14 cellular contexts compared by ENCODE assay signal in genomic region chr7:116535416-116535815, GRCh38. TPM values are rescaled to one million over a fixed set of nuclear protein-coding genes. Genes with fewer than 3 reads are reported as not detected.
"Had no signal": no experiment of that assay in that cellular context is flagged by ENCODE, and none has a peak within 500 bp of the region (broad histone marks: within the 10 kb centered on the region; RNA-seq: fewer than 3 reads in every experiment).

No MANE protein-coding gene starts in this region.

- H3K4me1 Mint-ChIP-seq: activated naive CD4-positive, alpha-beta T cell treated with anti-CD3 and anti-CD28 coated beads, Interleukin-2, amount 10 ng/mL, durations not matched to agents 7 days and 5 days; central memory CD8-positive, alpha-beta T cell; immature natural killer cell; nephron had no signal

- H3K27me3 ChIP-seq: body of pancreas had no signal

- H3K9me3 Mint-ChIP-seq: activated naive CD4-positive, alpha-beta T cell treated with anti-CD3 and anti-CD28 coated beads, Interleukin-2, amount 10 ng/mL, durations not matched to agents 7 days and 5 days; activated T-helper 2 cell treated with anti-CD3 and anti-CD28 coated beads, Interferon-gamma antibody, Interleukin-2, Interleukin-4, amounts not matched to agents 10 μg/mL and 5 μg/mL and 100 μg/mL, durations not matched to agents 14 hours and 24 hours and 36 hours; central memory CD8-positive, alpha-beta T cell; effector memory CD8-positive, alpha-beta T cell; nephron; T-helper 2 cell treated with Interferon-gamma antibody and Interleukin-4, amounts not matched to agents 5 μg/mL and 100 μg/mL, for 36 hours had no signal

- H3K36me3 Mint-ChIP-seq: activated naive CD4-positive, alpha-beta T cell treated with anti-CD3 and anti-CD28 coated beads, Interleukin-2, amount 10 ng/mL, durations not matched to agents 7 days and 5 days; immature natural killer cell had no signal

- H3K27ac ChIP-seq: body of pancreas had no signal

- ATAC-seq: body of pancreas; effector memory CD8-positive, alpha-beta T cell had no signal

- H3K27ac Mint-ChIP-seq: activated naive CD4-positive, alpha-beta T cell treated with anti-CD3 and anti-CD28 coated beads, Interleukin-2, amount 10 ng/mL, durations not matched to agents 7 days and 5 days; activated T-helper 2 cell treated with anti-CD3 and anti-CD28 coated beads, Interferon-gamma antibody, Interleukin-2, Interleukin-4, amounts not matched to agents 10 μg/mL and 5 μg/mL and 100 μg/mL, durations not matched to agents 14 hours and 24 hours and 36 hours; effector memory CD8-positive, alpha-beta T cell; immature natural killer cell; nephron; T-helper 2 cell treated with Interferon-gamma antibody and Interleukin-4, amounts not matched to agents 5 μg/mL and 100 μg/mL, for 36 hours had no signal

- H3K4me1 ChIP-seq: body of pancreas had no signal

- H3K9me3 ChIP-seq: body of pancreas had no signal

- H3K4me3 ChIP-seq: body of pancreas had no signal

- DNase-seq: activated CD4-positive, alpha-beta T cell treated with anti-CD3 and anti-CD28 coated beads, Interleukin-2, amount 50 U/mL, for 1 hour; activated naive CD4-positive, alpha-beta T cell treated with anti-CD3 and anti-CD28 coated beads, Interleukin-2, amount 10 ng/mL, durations not matched to agents 7 days and 5 days; activated T-cell treated with anti-CD3 and anti-CD28 coated beads for 4 hours; body of pancreas; effector memory CD8-positive, alpha-beta T cell; immature natural killer cell; left cardiac atrium; mesendoderm; stimulated activated CD4-positive, alpha-beta T cell treated with anti-CD3 and anti-CD28 coated beads, Interleukin-1b, Interleukin-23, amount 100 ng/mL, for 48 hours; stimulated activated naive CD4-positive, alpha-beta T cell treated with Interleukin-2 at 50 U/mL for 16 hours had no signal

- H3K4me3 Mint-ChIP-seq: activated naive CD4-positive, alpha-beta T cell treated with anti-CD3 and anti-CD28 coated beads, Interleukin-2, amount 10 ng/mL, durations not matched to agents 7 days and 5 days; central memory CD8-positive, alpha-beta T cell; effector memory CD8-positive, alpha-beta T cell; immature natural killer cell; nephron; T-helper 2 cell treated with Interferon-gamma antibody and Interleukin-4, amounts not matched to agents 5 μg/mL and 100 μg/mL, for 36 hours had no signal

RNA-seq across cellular contexts. Expression of gene CAV2, which starts 35.9 kb away (rescaled TPM):
- total RNA-seq: activated T-helper 2 cell treated with anti-CD3 and anti-CD28 coated beads, Interferon-gamma antibody, Interleukin-2, Interleukin-4, amounts not matched to agents 10 μg/mL and 5 μg/mL and 100 μg/mL, durations not matched to agents 14 hours and 24 hours and 36 hours had no signal
- polyA plus RNA-seq: immature natural killer cell had no signal
